ENCODE assay signal across 13 cellular contexts in genomic region chr21:38506606-38507331, GRCh38. TPM values are rescaled to one million over a fixed set of nuclear protein-coding genes. Genes with fewer than 3 reads are reported as not detected.
DNase-seq lines count a peak whose midpoint lies in the region; FAIRE-seq lines count a peak whose summit lies in the region.
"Had no signal": no experiment of that assay in that cellular context is flagged by ENCODE, and none has a peak within 500 bp of the region (broad histone marks: within the 10 kb centered on the region; RNA-seq: fewer than 3 reads in every experiment).

No MANE protein-coding gene starts in this region.

- DNase-seq in KBM-7 (peak; percentile 89), left kidney (ENCODE audit: low read depth, low spot score) (peak; percentile 24), HuH-7.5 (ENCODE audit: low spot score) (no peak), HTR-8/SVneo (ENCODE audit: insufficient read length, low spot score) (no peak), posterior vena cava (ENCODE audit: low spot score) (no peak), NCI-H1105 (lab: John Stamatoyannopoulos, UW) (no peak)
- DNase-seq in T-helper 2 cell treated with Interferon-gamma antibody and Interleukin-4, amounts not matched to agents 5 μg/mL and 100 μg/mL, for 36 hours (ENCODE audit: low spot score), result peak; percentile 41
- DNase-seq: activated CD4-positive, alpha-beta T cell treated with anti-CD3 and anti-CD28 coated beads for 1 hour; HFFc6; NCI-H524; stimulated activated CD4-positive, alpha-beta T cell treated with anti-CD3 and anti-CD28 coated beads, Interleukin-4, amount 100 ng/mL, for 24 hours; thyroid gland had no signal

- no peaks in the 10 kb centered on the region for H3K36me3 Mint-ChIP-seq in T-helper 2 cell treated with Interferon-gamma antibody and Interleukin-4, amounts not matched to agents 5 μg/mL and 100 μg/mL, for 36 hours (ENCODE audit: low read depth)

- peaks cover 20% of the 10 kb centered on the region for H3K4me1 Mint-ChIP-seq in T-helper 2 cell treated with Interferon-gamma antibody and Interleukin-4, amounts not matched to agents 5 μg/mL and 100 μg/mL, for 36 hours (ENCODE audit: low read depth)

- peaks cover 19 to 49% (median 42%) of the 10 kb centered on the region in 10 experiments for H3K4me1 ChIP-seq in BLaER1 treated with 17β-estradiol and CSF1 and Interleukin-3, amounts not matched to agents 10 nM and 100 nM
- H3K4me1 ChIP-seq: thyroid gland had no signal

- peaks cover 25% of the 10 kb centered on the region for H3K27me3 Mint-ChIP-seq in T-helper 2 cell treated with Interferon-gamma antibody and Interleukin-4, amounts not matched to agents 5 μg/mL and 100 μg/mL, for 36 hours (ENCODE audit: low read depth)

- peak overlapping the region; percentile 12 to 62 (median 45); a peak in 17 of 20 replicates for H3K4me3 ChIP-seq in BLaER1 treated with 17β-estradiol and CSF1 and Interleukin-3, amounts not matched to agents 10 nM and 100 nM
- H3K4me3 ChIP-seq: thyroid gland had no signal

- H3K9ac ChIP-seq in BLaER1 treated with 17β-estradiol and CSF1 and Interleukin-3, amounts not matched to agents 10 nM and 100 nM, result peak overlapping the region; percentile 5 to 59 (median 47); a peak in 20 of 22 replicates

- peak overlapping the region; percentile 82 for H3K27ac Mint-ChIP-seq in T-helper 2 cell treated with Interferon-gamma antibody and Interleukin-4, amounts not matched to agents 5 μg/mL and 100 μg/mL, for 36 hours
- H3K27ac Mint-ChIP-seq: HFFc6 had no signal

- peak overlapping the region; percentile 62 to 99 (median 93) for H3K4me2 ChIP-seq in BLaER1 treated with 17β-estradiol and CSF1 and Interleukin-3, amounts not matched to agents 10 nM and 100 nM

- FAIRE-seq in HTR-8/SVneo (lab: Jason Lieb, UNC), result no peak

- H3K36me3 ChIP-seq in BLaER1 treated with 17β-estradiol and CSF1 and Interleukin-3, amounts not matched to agents 10 nM and 100 nM, result no peaks in the 10 kb centered on the region
- H3K36me3 ChIP-seq: thyroid gland had no signal

- intact Hi-C loops in posterior vena cava (cut with DNase I), result loop anchor here (10.0 kb wide), 2 partner anchors 618 to 628 kb away; no protein-coding TSS in a partner anchor

- H4K20me1 ChIP-seq in BLaER1 treated with 17β-estradiol and CSF1 and Interleukin-3, amounts not matched to agents 10 nM and 100 nM, result no peaks in the 10 kb centered on the region

- H3K4me3 Mint-ChIP-seq in T-helper 2 cell treated with Interferon-gamma antibody and Interleukin-4, amounts not matched to agents 5 μg/mL and 100 μg/mL, for 36 hours, result peak overlapping the region; percentile 74
- H3K4me3 Mint-ChIP-seq: HFFc6 had no signal

- H3K9me3 ChIP-seq in BLaER1 treated with 17β-estradiol and CSF1 and Interleukin-3, amounts not matched to agents 10 nM and 100 nM (replicated peaks in 1 of 11), result no peaks in the 10 kb centered on the region
- H3K9me3 ChIP-seq: thyroid gland had no signal

- H3K27ac ChIP-seq in BLaER1 treated with 17β-estradiol and CSF1 and Interleukin-3, amounts not matched to agents 10 nM and 100 nM, result peak overlapping the region in 9 of 11 experiments; percentile 16 to 59 (median 57); a peak in 17 of 22 replicates
- H3K27ac ChIP-seq: thyroid gland had no signal

- in situ Hi-C loops in KBM-7 (cut with MboI; ENCODE audit: low pct_unique_long_range_greater_than_20kb, low sequenced_read_pairs), result no loop called here

- no peaks in the 10 kb centered on the region for H3K27me3 ChIP-seq in BLaER1 treated with 17β-estradiol and CSF1 and Interleukin-3, amounts not matched to agents 10 nM and 100 nM
- H3K27me3 ChIP-seq: thyroid gland had no signal

- H3K9me3 Mint-ChIP-seq in T-helper 2 cell treated with Interferon-gamma antibody and Interleukin-4, amounts not matched to agents 5 μg/mL and 100 μg/mL, for 36 hours, result no peaks in the 10 kb centered on the region
- H3K9me3 Mint-ChIP-seq: HFFc6 had no signal

RNA-seq across cellular contexts. Expression of gene ERG, which starts 8.5 kb away (rescaled TPM):
- 10 to 100 TPM; 25.8 to 28.6 TPM for total RNA-seq in posterior vena cava
- total RNA-seq: HFFc6 had no signal

Comparison
In these comparisons a context has a peak if more than half of its experiments do, and no peak if none do; other contexts are left out.
1. DNase-seq: peak in KBM-7 (single experiment), T-helper 2 cell treated with Interferon-gamma antibody and Interleukin-4, amounts not matched to agents 5 μg/mL and 100 μg/mL, for 36 hours (single experiment) and left kidney (single experiment); none in HuH-7.5 (single experiment), HTR-8/SVneo (single experiment), posterior vena cava (single experiment) and NCI-H1105 (single experiment).